In genomic region chr12:6867407-6868210, GRCh38 we compare ENCODE assay signal across 8 cellular contexts. TPM values are rescaled to one million over a fixed set of nuclear protein-coding genes. Genes with fewer than 3 reads are reported as not detected.
DNase-seq lines count a peak whose midpoint lies in the region; ATAC-seq lines count a peak whose summit lies in the region.

Gene TPI1, plus strand, starts transcription at chr12:6867531. Its CDS starts 36 bp downstream, at chr12:6867567.

- peak within 1 kb of the TSS; percentile 94 for H3K4me3 Mint-ChIP-seq in activated naive CD4-positive, alpha-beta T cell treated with anti-CD3 and anti-CD28 coated beads, Interleukin-2, amount 50 U/mL, for 24 hours

- H3K27ac ChIP-seq in KOPT-K1 (ENCODE audit: low read depth, low read length, poor library complexity, severe bottlenecking) (peak within 1 kb of the TSS; percentile 95), temporal lobe (ENCODE audit: low read depth, low read length) (peak within 1 kb of the TSS; percentile 95)

- H3K36me3 Mint-ChIP-seq in activated naive CD4-positive, alpha-beta T cell treated with anti-CD3 and anti-CD28 coated beads, Interleukin-2, amount 50 U/mL, for 24 hours: peaks cover 12% of the 10 kb centered on the region

- no peaks in the 10 kb centered on the region for H3K9me3 Mint-ChIP-seq in activated naive CD4-positive, alpha-beta T cell treated with anti-CD3 and anti-CD28 coated beads, Interleukin-2, amount 50 U/mL, for 24 hours

- peak within 1 kb of the TSS; percentile 98 for H3K27ac Mint-ChIP-seq in activated naive CD4-positive, alpha-beta T cell treated with anti-CD3 and anti-CD28 coated beads, Interleukin-2, amount 50 U/mL, for 24 hours

- no peaks in the 10 kb centered on the region for H3K9me3 ChIP-seq in KOPT-K1 (ENCODE audit: insufficient read depth, low read length, poor library complexity, severe bottlenecking)

- peaks cover 73% of the 10 kb centered on the region for H3K36me3 ChIP-seq in KOPT-K1 (ENCODE audit: insufficient read depth, low read length)

- no peaks in the 10 kb centered on the region for H3K27me3 Mint-ChIP-seq in activated naive CD4-positive, alpha-beta T cell treated with anti-CD3 and anti-CD28 coated beads, Interleukin-2, amount 50 U/mL, for 24 hours

- peak; percentile 27 for DNase-seq in DMS79 (lab: John Stamatoyannopoulos, UW)
- peak; percentile 77 for DNase-seq in SK-N-DZ (ENCODE audit: low spot score)
- peak; percentile 84 for DNase-seq in globus pallidus (ENCODE audit: low spot score)
- DNase-seq in occipital lobe (lab: John Stamatoyannopoulos, UW): peak; percentile 80

- peak; percentile 47 for ATAC-seq in GM21576 (IDR thresholded peaks at IDR 0.05; ENCODE audit: unreplicated experiment)

- H3K4me1 Mint-ChIP-seq in activated naive CD4-positive, alpha-beta T cell treated with anti-CD3 and anti-CD28 coated beads, Interleukin-2, amount 50 U/mL, for 24 hours: peaks cover 44% of the 10 kb centered on the region

RNA-seq across cellular contexts. Expression of gene TPI1, which starts in this region (rescaled TPM):
- polyA plus RNA-seq in SK-N-DZ (2014; cell fraction: cytosol; rRNA removed): 2,395 and 2,806 TPM in 2 replicates
- polyA plus RNA-seq in SK-N-DZ (2014; cell fraction: nucleus; rRNA removed): 1,106 and 1,586 TPM in 2 replicates
- total RNA-seq in occipital lobe (179 TPM), temporal lobe (169 TPM)

Comparison
In these comparisons a context has a peak if more than half of its experiments do, and no peak if none do; other contexts are left out.
1. Peak in every context shown above with its lines: DNase-seq, ATAC-seq and H3K27ac ChIP-seq.
2. DNase-seq: peak in every context shown above with its lines; median percentile 84 in globus pallidus; 80 in occipital lobe; 77 in SK-N-DZ; 27 in DMS79.